1 cellular context compared by ENCODE assay signal in the genomic region with DNA sequence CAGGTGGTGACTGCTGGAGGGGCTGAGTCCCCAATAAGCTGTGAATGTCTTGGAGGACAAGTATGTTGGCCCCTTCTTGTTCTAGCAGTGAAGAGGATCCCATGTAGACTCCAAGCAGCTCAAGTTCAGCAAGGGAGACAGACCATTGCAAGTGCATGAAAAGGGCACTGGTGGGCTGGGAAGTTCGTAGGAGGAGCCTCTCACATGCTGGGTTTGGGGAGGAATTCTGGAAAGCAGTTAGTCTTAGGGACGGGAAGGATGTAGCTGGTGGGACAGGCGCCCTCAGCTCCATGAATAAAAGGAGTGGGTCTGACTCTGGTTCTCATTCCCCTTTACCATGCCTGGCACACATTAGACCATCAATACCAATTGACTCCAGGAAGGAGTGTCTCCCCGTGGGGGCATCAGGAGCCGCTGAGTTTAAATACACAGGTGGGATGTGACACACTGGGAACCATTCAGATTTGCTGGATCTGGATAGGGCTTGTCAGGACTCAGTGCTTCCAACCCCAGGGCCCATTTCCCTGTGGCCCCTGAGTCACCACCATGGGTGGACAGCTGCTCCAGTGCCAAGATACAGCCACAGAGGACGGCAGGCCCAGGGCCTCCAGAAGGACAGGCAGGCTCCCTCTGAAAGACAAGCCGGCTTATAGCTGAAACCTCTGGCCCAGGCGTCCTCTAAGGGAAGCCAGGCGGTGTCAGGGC.
TF ChIP-seq lines count a peak whose summit lies in the region.

No MANE protein-coding gene starts in this region.

TF ChIP-seq in HepG2, 621 proteins besides CTCF, POLR2A, EP300 and RAD21 (continued from another document):
- 0 out of 2 replicates have a peak, but pooled peaks have one; percentile 73 for TF ChIP-seq NPAS2 (CRISPR knock-in tag; IDR thresholded peaks at IDR 0.05; ENCODE audit: borderline replicate concordance)
- TF ChIP-seq ZNF24 (IDR thresholded peaks at IDR 0.05), result 0 out of 2 replicates have a peak, but pooled peaks have one; percentile 39
- TF ChIP-seq DPF2 (CRISPR knock-in tag; IDR thresholded peaks at IDR 0.05; ENCODE audit: borderline replicate concordance, low read depth), result no peak
- TF ChIP-seq SATB2 (CRISPR knock-in tag; IDR thresholded peaks at IDR 0.05), result no peak
- peak; percentile 44; the same call in 1 of the 2 replicates for TF ChIP-seq ZNF7 (CRISPR knock-in tag; IDR thresholded peaks at IDR 0.05)
- TF ChIP-seq SMC3 (IDR thresholded peaks at IDR 0.05; ENCODE audit: low read length), result peak; percentile 9; the same call in 1 of the 2 replicates
- no peak for TF ChIP-seq ELF4 (CRISPR knock-in tag; IDR thresholded peaks at IDR 0.05; ENCODE audit: borderline replicate concordance)
- no peak for TF ChIP-seq ZMYM2 (CRISPR knock-in tag; IDR thresholded peaks at IDR 0.05)
- TF ChIP-seq SRY (CRISPR knock-in tag; IDR thresholded peaks at IDR 0.05), result no peak
